8 cellular contexts compared by ENCODE assay signal in genomic region chr2:152036611-152037469, GRCh38.
A peak's percentile ranks its signal among the peaks of the same experiment; 100 is the strongest.
DNase-seq lines count a peak whose midpoint lies in the region; ATAC-seq and TF ChIP-seq lines count a peak whose summit lies in the region.

No MANE protein-coding gene starts in this region.

- no peak for DNase-seq in AG09309 (ENCODE audit: low read depth)
- DNase-seq in NCI-H2171 treated with DMSO at 0.1 percent for 48 hours (lab: John Stamatoyannopoulos, UW) = peak; percentile 75
- DNase-seq in activated CD4-positive, CD25-positive, alpha-beta regulatory T cell treated with anti-CD3 and anti-CD28 coated beads, Interleukin-2, amount 50 U/mL, for 16 hours (ENCODE audit: low read depth, low spot score) = peak; percentile 6
- peak; percentile 73 for DNase-seq in colonic mucosa
- peak; percentile 60 for DNase-seq in lung (ENCODE audit: low spot score)
- DNase-seq in stimulated activated CD8-positive, alpha-beta memory T cell treated with anti-CD3 and anti-CD28 coated beads, Interleukin-15, amount 100 ng/mL, for 1 hour (ENCODE audit: low read depth) = peak; percentile 14

- H3K4me3 ChIP-seq in AG09309 (ENCODE audit: control insufficient read depth, low read depth, low read length) (no peak overlapping the region), colonic mucosa (no peak overlapping the region), lung (no peak overlapping the region)

- no peak overlapping the region for H3K9ac ChIP-seq in colonic mucosa (ENCODE audit: low read depth in 2 of 2, low read length in 2 of 2)

- TF ChIP-seq CTCF in AG09309 (IDR thresholded peaks at IDR 0.05; ENCODE audit: control insufficient read depth, insufficient read depth, low read depth, low read length, missing control alignments) (peak; percentile 89), colonic mucosa (IDR thresholded peaks at IDR 0.05) (peak; percentile 68), lung (IDR thresholded peaks at IDR 0.05; ENCODE audit: control extremely low read depth, extremely low read depth) (peak; percentile 82)

- H3K27me3 ChIP-seq in colonic mucosa (no peaks in the 10 kb centered on the region), lung (ENCODE audit: control insufficient read depth, insufficient read depth) (no peaks in the 10 kb centered on the region)

- 40 to 43% methylated on average over 10 of the region's 10 CpGs for WGBS in lung, 2 donors

- no peaks in the 10 kb centered on the region for H3K9me3 ChIP-seq in colonic mucosa
- no peaks in the 10 kb centered on the region for H3K9me3 ChIP-seq in lung (ENCODE audit: control insufficient read depth in 2 of 2, insufficient read depth in 1 of 2, low read length in 1 of 2)

- intact Hi-C loops in colonic mucosa (cut with DNase I) = loop anchor here (5.0 kb wide), 3 partner anchors 140 to 600 kb away; partner anchors contain the start of genes FMNL2 and STAM2

- H3K4me1 ChIP-seq in colonic mucosa = no peaks in the 10 kb centered on the region
- H3K4me1 ChIP-seq in lung (ENCODE audit: control insufficient read depth in 2 of 2, insufficient read depth in 2 of 2, low read length in 2 of 2) = peaks cover 0 to 6% of the 10 kb centered on the region in 2 donors

- ATAC-seq in GM18511 (IDR thresholded peaks at IDR 0.05; ENCODE audit: unreplicated experiment) (peak; percentile 89), HG03060 (IDR thresholded peaks at IDR 0.05; ENCODE audit: low read depth, unreplicated experiment) (peak; percentile 60), lung (ENCODE audit: insufficient read depth, low FRiP score) (peak; percentile 41)

- H3K36me3 ChIP-seq in colonic mucosa = no peaks in the 10 kb centered on the region
- H3K36me3 ChIP-seq in lung (ENCODE audit: control insufficient read depth in 2 of 2, insufficient read depth in 2 of 2, low read length in 2 of 2) = no peaks in the 10 kb centered on the region

- no peak overlapping the region for H3K27ac ChIP-seq in colonic mucosa
- H3K27ac ChIP-seq in lung (ENCODE audit: low read depth in 1 of 2, low read length in 1 of 2) = no peak overlapping the region
